In genomic region chr16:67284699-67285646, GRCh38 we compare ENCODE assay signal across 8 cellular contexts. TPM values are rescaled to one million over a fixed set of nuclear protein-coding genes. Genes with fewer than 3 reads are reported as not detected.
DNase-seq lines count a peak whose midpoint lies in the region; ATAC-seq and TF ChIP-seq lines count a peak whose summit lies in the region.

No MANE protein-coding gene starts in this region.

- DNase-seq in AG04450 (ENCODE audit: low read depth, low spot score) (no peak), LNCaP clone FGC (ENCODE audit: low read depth) (peak; percentile 23), iPS-NIHi7 (ENCODE audit: extremely low spot score) (peak; percentile 92), aorta (peak in 1 of 2 donors; percentile 80), omental fat pad (ENCODE audit: low spot score) (no peak), NOMO-1 treated with DMSO at 0.1 percent for 48 hours (lab: John Stamatoyannopoulos, UW; ENCODE audit: unreplicated experiment) (no peak)
- DNase-seq in activated T-cell treated with anti-CD3 and anti-CD28 coated beads, Interleukin-2, amount 50 U/mL, for 4 hours: no peak

- no peak overlapping the region for H3K4me3 Mint-ChIP-seq in activated T-helper 17 cell treated with anti-CD3 and anti-CD28 coated beads, Interleukin-2, amount 50 U/mL, for 72 hours
- H3K4me3 Mint-ChIP-seq in activated T-cell treated with anti-CD3 and anti-CD28 coated beads, Interleukin-2, amount 50 U/mL, for 4 hours: no peak overlapping the region

- intact Hi-C loops in aorta (cut with DNase I): no loop called here

- no peaks in the 10 kb centered on the region for H3K9me3 Mint-ChIP-seq in activated T-helper 17 cell treated with anti-CD3 and anti-CD28 coated beads, Interleukin-2, amount 50 U/mL, for 72 hours
- no peaks in the 10 kb centered on the region for H3K9me3 Mint-ChIP-seq in activated T-cell treated with anti-CD3 and anti-CD28 coated beads, Interleukin-2, amount 50 U/mL, for 4 hours

- H3K27me3 Mint-ChIP-seq in activated T-helper 17 cell treated with anti-CD3 and anti-CD28 coated beads, Interleukin-2, amount 50 U/mL, for 72 hours: no peaks in the 10 kb centered on the region
- no peaks in the 10 kb centered on the region for H3K27me3 Mint-ChIP-seq in activated T-cell treated with anti-CD3 and anti-CD28 coated beads, Interleukin-2, amount 50 U/mL, for 4 hours (ENCODE audit: low read depth)

- 62 to 70% methylated on average over 34 of the region's 34 CpGs for WGBS in aorta, 2 donors

- H3K9me3 ChIP-seq in AG04450 (ENCODE audit: control insufficient read depth, insufficient read depth, low read length) (no peaks in the 10 kb centered on the region; the same call in 1 of the 2 replicates), aorta (ENCODE audit: control insufficient read depth, low read length) (no peaks in the 10 kb centered on the region)

- H3K36me3 ChIP-seq in aorta (ENCODE audit: control insufficient read depth in 1 of 2, insufficient read depth in 2 of 2, low read length in 1 of 2): no peaks in the 10 kb centered on the region

- H3K27ac ChIP-seq in AG04450 (ENCODE audit: low read depth, low read length) (no peak overlapping the region), aorta (ENCODE audit: low read depth in 1 of 2, low read length in 2 of 2) (no peak overlapping the region)

- H3K27me3 ChIP-seq in AG04450 (ENCODE audit: control insufficient read depth, insufficient read depth, low read length) (no peaks in the 10 kb centered on the region), aorta (ENCODE audit: control insufficient read depth in 1 of 2, insufficient read depth in 2 of 2, low read length in 1 of 2) (no peaks in the 10 kb centered on the region)

- H3K4me1 ChIP-seq in aorta (ENCODE audit: control insufficient read depth in 1 of 2, insufficient read depth in 2 of 2, low read length in 2 of 2): no peaks in the 10 kb centered on the region

- no peaks in the 10 kb centered on the region for H3K36me3 Mint-ChIP-seq in activated T-helper 17 cell treated with anti-CD3 and anti-CD28 coated beads, Interleukin-2, amount 50 U/mL, for 72 hours (ENCODE audit: low read depth)
- H3K36me3 Mint-ChIP-seq in activated T-cell treated with anti-CD3 and anti-CD28 coated beads, Interleukin-2, amount 50 U/mL, for 4 hours (ENCODE audit: insufficient read depth): peaks cover 13% of the 10 kb centered on the region

- CTCF ChIA-PET in AG04450 (lab: Charles Lee): interaction anchor here (0.8 to 2.2 kb wide), 7 partner anchors 17 to 196 kb away, joined by 3 to 9 read pairs (median 4); partner anchors contain the start of genes ATP6V0D1, ELMO3 and TPPP3

- ATAC-seq in activated T-helper 17 cell treated with anti-CD3 and anti-CD28 coated beads, Interleukin-2, amount 50 U/mL, for 72 hours (replicated peaks): no peak
- ATAC-seq in aorta (ENCODE audit: low FRiP score): peak; percentile 40
- ATAC-seq in activated T-cell treated with anti-CD3 and anti-CD28 coated beads, Interleukin-2, amount 50 U/mL, for 4 hours: no peak
- ATAC-seq in omental fat pad (ENCODE audit: low FRiP score): no peak

- no peaks in the 10 kb centered on the region for H3K4me1 Mint-ChIP-seq in activated T-helper 17 cell treated with anti-CD3 and anti-CD28 coated beads, Interleukin-2, amount 50 U/mL, for 72 hours
- peaks cover 8% of the 10 kb centered on the region for H3K4me1 Mint-ChIP-seq in activated T-cell treated with anti-CD3 and anti-CD28 coated beads, Interleukin-2, amount 50 U/mL, for 4 hours (ENCODE audit: low read depth)

- H3K4me3 ChIP-seq in AG04450 (ENCODE audit: low read depth, low read length) (no peak overlapping the region), LNCaP clone FGC (ENCODE audit: low read depth, low read length) (no peak overlapping the region), aorta (ENCODE audit: low read length in 2 of 2) (no peak overlapping the region)

- POLR2A ChIA-PET in AG04450 (lab: Yijun Ruan, JAX): no interaction called here

- TF ChIP-seq CTCF in AG04450 (IDR thresholded peaks at IDR 0.05; ENCODE audit: low read depth, low read length): peak; percentile 43
- peak; percentile 64 for TF ChIP-seq CTCF in LNCaP clone FGC (IDR thresholded peaks at IDR 0.05; ENCODE audit: control insufficient read depth, extremely low read depth, insufficient read depth)
- no peak for TF ChIP-seq CTCF in omental fat pad (IDR thresholded peaks at IDR 0.05)

- H3K27ac Mint-ChIP-seq in activated T-helper 17 cell treated with anti-CD3 and anti-CD28 coated beads, Interleukin-2, amount 50 U/mL, for 72 hours: peak overlapping the region; percentile 3

RNA-seq across cellular contexts. Expression of gene PLEKHG4, which starts 5.6 kb away (rescaled TPM):
- polyA plus RNA-seq in AG04450 (2011; rRNA removed) (17.2 and 23.3 TPM in 2 replicates), aorta (10 to 100 TPM in 1 of 2 donors, 1 to 10 TPM in 1; 2.1 to 16.7 TPM)
- polyA minus RNA-seq in AG04450 (2011; rRNA and poly(A)+ RNA removed): 14.1 and 22.3 TPM in 2 replicates
- total RNA-seq in activated T-helper 17 cell treated with anti-CD3 and anti-CD28 coated beads, Interleukin-2, amount 50 U/mL, for 72 hours: 10 to 100 TPM in 1 of 2 donors, 1 to 10 TPM in 1; 6.4 to 29.0 TPM
- total RNA-seq in aorta (1 to 10 TPM; 2.5 to 6.9 TPM), omental fat pad (10 to 100 TPM in 3 of 4 donors, 1 to 10 TPM in 1; 5.8 to 19.9 (median 12.4) TPM)
- total RNA-seq in activated T-cell treated with anti-CD3 and anti-CD28 coated beads, Interleukin-2, amount 50 U/mL, for 4 hours: 10 to 100 TPM; 30.0 to 41.6 (median 37.0) TPM

RNA-seq across cellular contexts. Expression of gene SLC9A5, which starts 36.2 kb away (rescaled TPM):
- polyA plus RNA-seq in AG04450 (2011; rRNA removed): 2.4 and 3.1 TPM in 2 replicates
- polyA minus RNA-seq in AG04450 (2011; rRNA and poly(A)+ RNA removed): 2.8 and 3.4 TPM in 2 replicates
- 10 to 100 TPM in 1 of 2 donors, 1 to 10 TPM in 1; 3.5 to 15.7 TPM for total RNA-seq in activated T-helper 17 cell treated with anti-CD3 and anti-CD28 coated beads, Interleukin-2, amount 50 U/mL, for 72 hours
- 1 to 10 TPM; 1.6 to 1.7 TPM for total RNA-seq in aorta
- 1 to 10 TPM; 1.1 to 2.9 TPM for polyA plus RNA-seq in aorta
- 1 to 10 TPM; 3.2 to 4.0 (median 3.6) TPM for total RNA-seq in activated T-cell treated with anti-CD3 and anti-CD28 coated beads, Interleukin-2, amount 50 U/mL, for 4 hours
- total RNA-seq in omental fat pad: 1 to 10 TPM in 1 of 4 donors, under 1 TPM in 3; 0.37 to 1.2 (median 0.72) TPM

RNA-seq across cellular contexts. Expression of gene FHOD1, which starts 37.7 kb away (rescaled TPM):
- polyA plus RNA-seq in AG04450 (2011; rRNA removed) (21.2 and 25.4 TPM in 2 replicates), aorta (10 to 100 TPM; 12.9 to 41.3 TPM)
- 33.5 and 48.0 TPM in 2 replicates for polyA minus RNA-seq in AG04450 (2011; rRNA and poly(A)+ RNA removed)
- 100 to 1,000 TPM; 104 to 145 TPM for total RNA-seq in activated T-helper 17 cell treated with anti-CD3 and anti-CD28 coated beads, Interleukin-2, amount 50 U/mL, for 72 hours
- total RNA-seq in aorta (10 to 100 TPM; 28.2 to 47.9 TPM), omental fat pad (10 to 100 TPM; 15.1 to 53.3 (median 32.5) TPM)
- 10 to 100 TPM; 64.0 to 86.6 (median 70.3) TPM for total RNA-seq in activated T-cell treated with anti-CD3 and anti-CD28 coated beads, Interleukin-2, amount 50 U/mL, for 4 hours

RNA-seq across cellular contexts. Expression of gene KCTD19, which starts 41.6 kb away (rescaled TPM):
- polyA plus RNA-seq in AG04450 (2011; rRNA removed): 0.21 and 0.25 TPM in 2 replicates
- polyA minus RNA-seq in AG04450 (2011; rRNA and poly(A)+ RNA removed): 0.26 and 0.37 TPM in 2 replicates
- 1 to 10 TPM in 1 of 2 donors, under 1 TPM in 1; 0.50 to 4.4 TPM for total RNA-seq in activated T-helper 17 cell treated with anti-CD3 and anti-CD28 coated beads, Interleukin-2, amount 50 U/mL, for 72 hours
- total RNA-seq in aorta: under 1 TPM in 1 of 2 donors, not detected in 1; 0.12 TPM
- polyA plus RNA-seq in aorta: not detected
- under 1 TPM in 2 of 3 donors, not detected in 1; 0.16 to 0.66 TPM for total RNA-seq in activated T-cell treated with anti-CD3 and anti-CD28 coated beads, Interleukin-2, amount 50 U/mL, for 4 hours
- under 1 TPM in 2 of 4 donors, not detected in 2; 0.24 to 0.93 TPM for total RNA-seq in omental fat pad

RNA-seq across cellular contexts. Expression of gene LRRC36, which starts 41.6 kb away (rescaled TPM):
- polyA plus RNA-seq in AG04450 (2011; rRNA removed) (0.21 and 0.41 TPM in 2 replicates), aorta (not detected)
- not detected in 2 replicates for polyA minus RNA-seq in AG04450 (2011; rRNA and poly(A)+ RNA removed)
- 1 to 10 TPM in 1 of 2 donors, not detected in 1; 1.6 TPM for total RNA-seq in activated T-helper 17 cell treated with anti-CD3 and anti-CD28 coated beads, Interleukin-2, amount 50 U/mL, for 72 hours
- total RNA-seq in aorta (under 1 TPM in 1 of 2 donors, not detected in 1; 0.51 TPM), omental fat pad (1 to 10 TPM in 2 of 4 donors, under 1 TPM in 1, not detected in 1; 0.84 to 2.8 (median 1.0) TPM)
- total RNA-seq in activated T-cell treated with anti-CD3 and anti-CD28 coated beads, Interleukin-2, amount 50 U/mL, for 4 hours: not detected

Comparison
In these comparisons a context has a peak if more than half of its experiments do, and no peak if none do; other contexts are left out.
1. DNase-seq: peak in LNCaP clone FGC (single experiment) and iPS-NIHi7 (single experiment); none in AG04450 (single experiment), activated T-cell treated with anti-CD3 and anti-CD28 coated beads, Interleukin-2, amount 50 U/mL, for 4 hours (single experiment), omental fat pad (single experiment) and NOMO-1 treated with DMSO at 0.1 percent for 48 hours (single experiment).
2. CTCF ChIP-seq: peak in AG04450 (single experiment) and LNCaP clone FGC (single experiment); none in omental fat pad (0 of 3).